Comparison of ENCODE assay signal across 16 cellular contexts in the genomic region with DNA sequence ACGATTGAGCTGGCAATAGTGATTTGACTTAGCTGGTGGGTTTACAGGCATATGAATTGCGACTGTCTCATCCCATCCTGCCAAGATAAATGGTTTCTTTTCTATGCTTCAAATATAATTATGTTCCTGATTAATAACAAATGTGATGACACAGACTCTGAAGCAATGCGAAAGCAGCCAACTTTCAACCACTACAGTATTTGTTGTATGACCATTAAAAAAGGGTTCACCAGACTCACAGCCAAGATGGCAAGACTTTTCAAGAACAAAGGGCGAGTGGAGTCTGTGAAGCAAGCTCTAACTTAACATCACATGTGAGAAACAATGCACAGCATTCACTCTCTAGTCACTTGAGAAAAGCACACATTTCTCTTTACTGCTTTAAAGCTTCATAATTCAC.
A peak's percentile ranks its signal among the peaks of the same experiment; 100 is the strongest.
DNase-seq lines count a peak whose midpoint lies in the region; ATAC-seq and TF ChIP-seq lines count a peak whose summit lies in the region.
"Had no signal": no experiment of that assay in that cellular context is flagged by ENCODE, and none has a peak within 500 bp of the region (broad histone marks: within the 10 kb centered on the region; RNA-seq: fewer than 3 reads in every experiment).

No MANE protein-coding gene starts in this region.

- TF ChIP-seq CTCF in AG09319 (IDR thresholded peaks at IDR 0.05; ENCODE audit: low read depth, low read length) (no peak), choroid plexus epithelial cell (conservative IDR thresholded peaks at IDR 0.05; ENCODE audit: low read depth, low read length) (no peak), coronary artery (IDR thresholded peaks at IDR 0.05) (no peak)

- H2BK5ac ChIP-seq in mesenchymal stem cell (ENCODE audit: low read depth, low read length, poor library complexity, severe bottlenecking), result no peak overlapping the region

- no peak overlapping the region for H3K4me2 ChIP-seq in mesenchymal stem cell (ENCODE audit: low read length, poor library complexity, severe bottlenecking)
- H3K4me2 ChIP-seq: BLaER1 had no signal

- H2AFZ ChIP-seq in mesenchymal stem cell (ENCODE audit: low read depth, low read length), result no peak overlapping the region

- H4K8ac ChIP-seq in mesenchymal stem cell (ENCODE audit: low read length), result no peak overlapping the region

- H2AK5ac ChIP-seq in mesenchymal stem cell (ENCODE audit: low read length, severe bottlenecking), result no peak overlapping the region

- no peak overlapping the region for H3K14ac ChIP-seq in mesenchymal stem cell (ENCODE audit: low read length in 2 of 2)

- H3K4ac ChIP-seq in mesenchymal stem cell (ENCODE audit: low read depth in 1 of 2, low read length in 2 of 2), result no peak overlapping the region

- 61% methylated on average over 3 of the region's 4 CpGs for WGBS in mesenchymal stem cell

- H3K9me3 ChIP-seq in mesenchymal stem cell (ENCODE audit: control insufficient read depth, low read length), result no peaks in the 10 kb centered on the region

- no peak overlapping the region for H4K91ac ChIP-seq in mesenchymal stem cell (ENCODE audit: low read length)

- no peak for ATAC-seq in GM18868 (IDR thresholded peaks at IDR 0.05; ENCODE audit: unreplicated experiment)
- ATAC-seq: GM12878, HCT116 had no signal

- no peak overlapping the region for H3K4me3 ChIP-seq in choroid plexus epithelial cell (ENCODE audit: low read depth, low read length)
- H3K4me3 ChIP-seq in mesenchymal stem cell (ENCODE audit: insufficient read depth in 1 of 2, low read depth in 1 of 2, low read length in 2 of 2), result no peak overlapping the region
- no peak overlapping the region for H3K4me3 ChIP-seq in coronary artery
- H3K4me3 ChIP-seq: BLaER1, GM12878 had no signal

- H3K4me1 ChIP-seq in mesenchymal stem cell (ENCODE audit: control insufficient read depth, insufficient read depth, low read depth, low read length), result no peaks in the 10 kb centered on the region

- H2BK12ac ChIP-seq in mesenchymal stem cell (ENCODE audit: low read length in 2 of 2), result no peak overlapping the region

- no peak overlapping the region for H3K27ac ChIP-seq in mesenchymal stem cell (ENCODE audit: low read length, poor library complexity, severe bottlenecking)
- no peak overlapping the region for H3K27ac ChIP-seq in coronary artery
- H3K27ac ChIP-seq: BLaER1 had no signal

- no peaks in the 10 kb centered on the region for H3K36me3 ChIP-seq in mesenchymal stem cell (ENCODE audit: control insufficient read depth in 1 of 2, insufficient read depth in 2 of 2, low read depth in 1 of 2, low read length in 2 of 2)
- H3K36me3 ChIP-seq: BLaER1 had no signal

- H3K79me1 ChIP-seq in mesenchymal stem cell (replicated peaks; ENCODE audit: low read length, poor library complexity, severe bottlenecking), result no peaks in the 10 kb centered on the region

- DNase-seq in AG09319 (ENCODE audit: extremely low read depth, low read depth) (peak; percentile 51), GM04504 (ENCODE audit: low read depth) (peak; percentile 33), choroid plexus epithelial cell (ENCODE audit: low read depth) (peak; percentile 12), mesenchymal stem cell (no peak), coronary artery (ENCODE audit: low spot score) (no peak), COLO829 (ENCODE audit: low spot score) (no peak)
- DNase-seq: DMS 273 treated with DMSO at 0.1 percent for 48 hours, EL, Karpas-422, NCI-H187 treated with DMSO at 0.1 percent for 48 hours, NCI-H446, NCI-H774 had no signal

- H2BK120ac ChIP-seq in mesenchymal stem cell (ENCODE audit: low read depth, low read length), result no peak overlapping the region

- H2BK15ac ChIP-seq in mesenchymal stem cell (ENCODE audit: low read depth, poor library complexity, severe bottlenecking), result no peak overlapping the region

- no peak overlapping the region for H3K18ac ChIP-seq in mesenchymal stem cell (ENCODE audit: low read depth in 1 of 2, low read length in 2 of 2)

- H3K23ac ChIP-seq in mesenchymal stem cell (ENCODE audit: low read length in 2 of 2), result no peak overlapping the region

- H3K27me3 ChIP-seq in mesenchymal stem cell (ENCODE audit: control insufficient read depth in 1 of 2, insufficient read depth in 1 of 2, low read length in 2 of 2), result no peaks in the 10 kb centered on the region
- H3K27me3 ChIP-seq: BLaER1 had no signal

- peak overlapping the region; percentile 19 for H3K9ac ChIP-seq in mesenchymal stem cell (ENCODE audit: low read length)
- H3K9ac ChIP-seq: BLaER1 had no signal

Comparison
In these comparisons a context has a peak if more than half of its experiments do, and no peak if none do; other contexts are left out.
1. DNase-seq: peak in AG09319 (single experiment), GM04504 (single experiment) and choroid plexus epithelial cell (single experiment); none in mesenchymal stem cell (single experiment), coronary artery (single experiment) and COLO829 (single experiment).